Comparison of ENCODE assay signal across 11 cellular contexts in genomic region chr12:58365087-58365390, GRCh38.
DNase-seq lines count a peak whose midpoint lies in the region; ATAC-seq and TF ChIP-seq lines count a peak whose summit lies in the region.
"Had no signal": no experiment of that assay in that cellular context is flagged by ENCODE, and none has a peak within 500 bp of the region (broad histone marks: within the 10 kb centered on the region; RNA-seq: fewer than 3 reads in every experiment).

No MANE protein-coding gene starts in this region.

- POLR2A ChIA-PET in HCT116 (lab: Charles Lee) (no interaction called here), GM10248 (lab: Yijun Ruan, JAX) (no interaction called here)

- H3K79me2 ChIP-seq in HCT116 (ENCODE audit: insufficient read depth, low read length) (no peaks in the 10 kb centered on the region), fibroblast of lung (ENCODE audit: control insufficient read depth, insufficient read depth, low read length) (no peaks in the 10 kb centered on the region), smooth muscle cell (ENCODE audit: low read depth) (no peaks in the 10 kb centered on the region)

- RAD21 ChIA-PET in HCT116 (lab: Charles Lee; ENCODE audit: low non-redundant PET in 1 of 2, low total read pairs in 2 of 2, uncharacterized antibody in 2 of 2, unreplicated experiment in 2 of 2), result no interaction called here

- no peaks in the 10 kb centered on the region for H3K9me2 ChIP-seq in HCT116 (ENCODE audit: insufficient read depth)

- peaks cover 15% of the 10 kb centered on the region for H3F3A ChIP-seq in smooth muscle cell (ENCODE audit: low read depth)

- WGBS in smooth muscle cell (ENCODE audit: low lambda C conversion rate), result 16% methylated on average over 1 of the region's 1 CpG
- WGBS in aorta, 2 donors, result 15 to 17% methylated on average over 1 of the region's 1 CpG

- H4K20me1 ChIP-seq in HCT116 (ENCODE audit: insufficient read depth) (no peaks in the 10 kb centered on the region), fibroblast of lung (ENCODE audit: control insufficient read depth, extremely low read depth, insufficient read depth, low read length) (no peaks in the 10 kb centered on the region), smooth muscle cell (ENCODE audit: low read depth) (no peaks in the 10 kb centered on the region)

- TF ChIP-seq POLR2A in HCT116 (IDR thresholded peaks at IDR 0.05; ENCODE audit: borderline replicate concordance, extremely low read depth, insufficient read depth, insufficient read length), result no peak

- in situ Hi-C loops in ACHN (cut with HindIII; ENCODE audit: low pct_ligation_motif_present, low pct_unique_long_range_greater_than_20kb, low sequenced_read_pairs), result no loop called here

- ATAC-seq in HCT116 (no peak), aorta (ENCODE audit: low FRiP score) (no peak)

- TF ChIP-seq CTCF in HCT116 (IDR thresholded peaks at IDR 0.05 in 2 of 3, conservative IDR thresholded peaks at IDR 0.05 in 1 of 3; ENCODE audit: borderline replicate concordance in 1 of 3, insufficient read depth in 1 of 3, low read depth in 2 of 3, low read length in 2 of 3) (no peak), fibroblast of lung (conservative IDR thresholded peaks at IDR 0.05 in 1 of 2, IDR thresholded peaks at IDR 0.05 in 1 of 2; ENCODE audit: low read depth in 1 of 2, low read length in 2 of 2) (no peak), smooth muscle cell (IDR thresholded peaks at IDR 0.05; ENCODE audit: borderline replicate concordance, insufficient read depth, poor library complexity, severe bottlenecking) (no peak), GM10248 (IDR thresholded peaks at IDR 0.05; ENCODE audit: control extremely low read depth, extremely low read depth, low read depth, missing control alignments) (no peak)

- CTCF ChIA-PET in HCT116 (lab: Charles Lee), result no interaction called here
- CTCF ChIA-PET in GM10248 (lab: Yijun Ruan, JAX), result no interaction called here

- H3K27ac ChIP-seq in HCT116 (ENCODE audit: low read depth, low read length), result no peak overlapping the region
- H3K27ac ChIP-seq in SJSA1, result peak overlapping the region; percentile 67
- H3K27ac ChIP-seq in fibroblast of lung (ENCODE audit: insufficient read depth, low read length), result peak overlapping the region; percentile 74
- peak overlapping the region; percentile 81 for H3K27ac ChIP-seq in smooth muscle cell (ENCODE audit: low read depth)
- H3K27ac ChIP-seq in aorta (ENCODE audit: low read depth in 1 of 2, low read length in 2 of 2), result no peak overlapping the region

- H3K9ac ChIP-seq in HCT116 (ENCODE audit: low read length) (no peak overlapping the region), fibroblast of lung (ENCODE audit: insufficient read depth, low read length) (no peak overlapping the region), smooth muscle cell (ENCODE audit: low read depth) (peak overlapping the region; percentile 18)

- no peak for DNase-seq in HCT116 (ENCODE audit: low read depth, low spot score)
- no peak for DNase-seq in SJSA1 (ENCODE audit: low read depth in 1 of 2, low spot score in 2 of 2)
- DNase-seq in fibroblast of lung (ENCODE audit: low read depth in 2 of 2), result no peak
- no peak for DNase-seq in smooth muscle cell (lab: John Stamatoyannopoulos, UW; ENCODE audit: unreplicated experiment)
- no peak for DNase-seq in aorta
- no peak for DNase-seq in ACHN
- no peak for DNase-seq in GM10248 (ENCODE audit: extremely low spot score)
- DNase-seq: NCI-H1092; NCI-H2227 treated with DMSO at 0.1 percent for 48 hours; NCI-H526 treated with DMSO at 0.1 percent for 48 hours; NK-92 treated with Interleukin-12 subunit alpha and Interleukin-12 subunit beta, amount 100 ng/mL, for 24 hours had no signal

- peaks cover 0 to 8% of the 10 kb centered on the region in 2 experiments; a peak in 2 of 4 replicates for H3K4me1 ChIP-seq in HCT116 (ENCODE audit: control insufficient read depth in 1 of 2, insufficient read depth in 2 of 2, low read length in 2 of 2)
- peaks cover 19% of the 10 kb centered on the region for H3K4me1 ChIP-seq in SJSA1 (replicated peaks)
- H3K4me1 ChIP-seq in fibroblast of lung (ENCODE audit: control insufficient read depth, extremely low read depth, insufficient read depth, low read length), result peaks cover 25% of the 10 kb centered on the region
- peaks cover 11% of the 10 kb centered on the region for H3K4me1 ChIP-seq in smooth muscle cell (ENCODE audit: low read depth)
- H3K4me1 ChIP-seq in aorta (ENCODE audit: control insufficient read depth in 1 of 2, insufficient read depth in 2 of 2, low read length in 2 of 2), result no peaks in the 10 kb centered on the region

- H3K36me3 ChIP-seq in HCT116 (ENCODE audit: control insufficient read depth in 1 of 2, insufficient read depth in 2 of 2, low read length in 2 of 2) (no peaks in the 10 kb centered on the region), SJSA1 (no peaks in the 10 kb centered on the region), fibroblast of lung (ENCODE audit: control insufficient read depth, insufficient read depth, low read length) (no peaks in the 10 kb centered on the region), smooth muscle cell (ENCODE audit: low read depth) (no peaks in the 10 kb centered on the region), aorta (ENCODE audit: control insufficient read depth in 1 of 2, insufficient read depth in 2 of 2, low read length in 1 of 2) (no peaks in the 10 kb centered on the region)

- H3K4me2 ChIP-seq in HCT116 (ENCODE audit: low read length) (peak overlapping the region; percentile 35; the same call in 1 of the 2 replicates), fibroblast of lung (ENCODE audit: extremely low read depth, insufficient read depth, low read length) (peak overlapping the region; percentile 37), smooth muscle cell (peak overlapping the region; percentile 75)

- H3K27me3 ChIP-seq in HCT116 (ENCODE audit: insufficient read depth, low read length) (no peaks in the 10 kb centered on the region), SJSA1 (replicated peaks) (no peaks in the 10 kb centered on the region), fibroblast of lung (ENCODE audit: control insufficient read depth, insufficient read depth, low read length) (no peaks in the 10 kb centered on the region), smooth muscle cell (ENCODE audit: low read depth) (no peaks in the 10 kb centered on the region), aorta (ENCODE audit: control insufficient read depth in 1 of 2, insufficient read depth in 2 of 2, low read length in 1 of 2) (no peaks in the 10 kb centered on the region)

- no TSS peak for BruUV-seq in HCT116 (replicated peaks; lab: Mats Ljungman, UMichigan)

- H3K4me3 ChIP-seq in HCT116 (replicated peaks in 1 of 2; ENCODE audit: low read depth in 1 of 2, low read length in 2 of 2) (no peak overlapping the region), SJSA1 (no peak overlapping the region), fibroblast of lung (replicated peaks in 1 of 4; ENCODE audit: control extremely low read depth in 1 of 4, insufficient read depth in 1 of 4, low read depth in 3 of 4, low read length in 4 of 4) (no peak overlapping the region), smooth muscle cell (no peak overlapping the region), aorta (ENCODE audit: low read length in 2 of 2) (no peak overlapping the region)

- H3K9me3 ChIP-seq in HCT116 (ENCODE audit: control insufficient read depth in 1 of 2, insufficient read depth in 1 of 2, low read depth in 1 of 2, low read length in 2 of 2) (no peaks in the 10 kb centered on the region), SJSA1 (replicated peaks) (no peaks in the 10 kb centered on the region), fibroblast of lung (ENCODE audit: control insufficient read depth, insufficient read depth, low read depth, low read length) (no peaks in the 10 kb centered on the region), smooth muscle cell (replicated peaks; ENCODE audit: low read depth) (no peaks in the 10 kb centered on the region), aorta (ENCODE audit: control insufficient read depth, low read length) (no peaks in the 10 kb centered on the region)

- H2AFZ ChIP-seq in HCT116 (ENCODE audit: low read depth, low read length, poor library complexity, severe bottlenecking) (no peak overlapping the region), fibroblast of lung (ENCODE audit: low read length) (no peak overlapping the region), smooth muscle cell (ENCODE audit: low read depth) (no peak overlapping the region)

- intact Hi-C loops in HCT116 (cut with micrococcal nuclease), result no loop called here
- intact Hi-C loops in aorta (cut with DNase I), result no loop called here

- no peak for TF ChIP-seq RAD21 in HCT116 (IDR thresholded peaks at IDR 0.05; ENCODE audit: low read depth)

TF ChIP-seq in HCT116, 20 proteins besides CTCF, POLR2A, EP300 and RAD21 (continues in another document):
- no peak for TF ChIP-seq ATF3 (IDR thresholded peaks at IDR 0.05)
- TF ChIP-seq EZH2phosphoT487 (IDR thresholded peaks at IDR 0.05; ENCODE audit: borderline replicate concordance), result no peak
- no peak for TF ChIP-seq REST (IDR thresholded peaks at IDR 0.05; ENCODE audit: low read depth)
- no peak for TF ChIP-seq POLR2AphosphoS5 (IDR thresholded peaks at IDR 0.05; ENCODE audit: low read depth, low read length)

Comparison
In these comparisons a context has a peak if more than half of its experiments do, and no peak if none do; other contexts are left out.
1. H3K27ac ChIP-seq: peak in SJSA1 (single experiment), fibroblast of lung (single experiment) and smooth muscle cell (single experiment); none in HCT116 (single experiment) and aorta (0 of 2).
2. Peak in every context shown above with its lines, with median percentiles within 50 percentile points of each other: H3K4me2 ChIP-seq.